In genomic region chr15:48642795-48643194, GRCh38 we compare ENCODE assay signal across 11 cellular contexts. TPM values are rescaled to one million over a fixed set of nuclear protein-coding genes. Genes with fewer than 3 reads are reported as not detected.
DNase-seq lines count a peak whose midpoint lies in the region; ATAC-seq and TF ChIP-seq lines count a peak whose summit lies in the region.
"Had no signal": no experiment of that assay in that cellular context is flagged by ENCODE, and none has a peak within 500 bp of the region (broad histone marks: within the 10 kb centered on the region; RNA-seq: fewer than 3 reads in every experiment).

No MANE protein-coding gene starts in this region.

- H3K4me3 ChIP-seq in adipocyte (ENCODE audit: low read length) (peak overlapping the region; percentile 98), smooth muscle cell (peak overlapping the region; percentile 94)
- H3K4me3 ChIP-seq: lung had no signal

- peak overlapping the region; percentile 98 for H3K4me2 ChIP-seq in smooth muscle cell

- peak overlapping the region; percentile 73 for H3K27ac ChIP-seq in smooth muscle cell (ENCODE audit: low read depth)

- H3K4me1 ChIP-seq in adipocyte (ENCODE audit: control insufficient read depth, insufficient read depth, low read length): peaks cover 51% of the 10 kb centered on the region
- H3K4me1 ChIP-seq in smooth muscle cell (ENCODE audit: low read depth): peaks cover 30% of the 10 kb centered on the region

- TF ChIP-seq CTCF in smooth muscle cell (IDR thresholded peaks at IDR 0.05; ENCODE audit: borderline replicate concordance, insufficient read depth, poor library complexity, severe bottlenecking): no peak

- H2AFZ ChIP-seq in smooth muscle cell (ENCODE audit: low read depth): no peak overlapping the region

- peak; percentile 52 for DNase-seq in EH (ENCODE audit: low read depth)
- peak; percentile 64 for DNase-seq in adipocyte (ENCODE audit: low read depth)
- peak; percentile 25 for DNase-seq in iris pigment epithelial cell (ENCODE audit: low read depth)
- DNase-seq in smooth muscle cell (lab: John Stamatoyannopoulos, UW; ENCODE audit: unreplicated experiment): no peak
- DNase-seq in stimulated activated CD8-positive, alpha-beta memory T cell treated with anti-CD3 and anti-CD28 coated beads, Interleukin-4, amount 100 ng/mL, for 48 hours: no peak
- no peak for DNase-seq in activated CD4-positive, CD25-positive, alpha-beta regulatory T cell (lab: John Stamatoyannopoulos, UW)
- no peak for DNase-seq in SHP77 (lab: John Stamatoyannopoulos, UW)
- DNase-seq: NCI-H1105 had no signal

- H3K27me3 ChIP-seq in adipocyte (replicated peaks; ENCODE audit: control insufficient read depth, insufficient read depth, low read length): no peaks in the 10 kb centered on the region
- no peaks in the 10 kb centered on the region for H3K27me3 ChIP-seq in smooth muscle cell (ENCODE audit: low read depth)

- 14% methylated on average over 1 of the region's 1 CpG for WGBS in smooth muscle cell (ENCODE audit: low lambda C conversion rate)

- H3K36me3 ChIP-seq in adipocyte (ENCODE audit: control insufficient read depth, insufficient read depth, low read length, severe bottlenecking) (peaks cover 36% of the 10 kb centered on the region), smooth muscle cell (ENCODE audit: low read depth) (peaks cover 4% of the 10 kb centered on the region)

- no peak for ATAC-seq in activated CD4-positive, CD25-positive, alpha-beta regulatory T cell treated with anti-CD3 and anti-CD28 coated beads, Interleukin-2, amount 50 U/mL, for 24 hours
- ATAC-seq: activated T-helper 17 cell treated with anti-CD3 and anti-CD28 coated beads, Interleukin-2, amount 50 U/mL, for 72 hours had no signal

- H4K20me1 ChIP-seq in smooth muscle cell (ENCODE audit: low read depth): peaks cover 50% of the 10 kb centered on the region

- H3K9me3 ChIP-seq in adipocyte (ENCODE audit: control insufficient read depth, low read length): no peaks in the 10 kb centered on the region
- H3K9me3 ChIP-seq in smooth muscle cell (replicated peaks; ENCODE audit: low read depth): no peaks in the 10 kb centered on the region

- H3K9ac ChIP-seq in adipocyte (ENCODE audit: low read length) (peak overlapping the region; percentile 98), smooth muscle cell (ENCODE audit: low read depth) (peak overlapping the region; percentile 92)

- no peaks in the 10 kb centered on the region for H3F3A ChIP-seq in smooth muscle cell (ENCODE audit: low read depth)

- H3K79me2 ChIP-seq in smooth muscle cell (ENCODE audit: low read depth): peaks cover 77% of the 10 kb centered on the region

RNA-seq across cellular contexts. Expression of gene FBN1, which starts 2.7 kb away (rescaled TPM):
- 330 and 455 TPM in 2 replicates for total RNA-seq in smooth muscle cell
- polyA plus RNA-seq in smooth muscle cell: 97.3 and 137 TPM in 2 replicates

Comparison
In these comparisons a context has a peak if more than half of its experiments do, and no peak if none do; other contexts are left out.
1. DNase-seq: peak in EH (single experiment), adipocyte (single experiment) and iris pigment epithelial cell (single experiment); none in smooth muscle cell (single experiment), stimulated activated CD8-positive, alpha-beta memory T cell treated with anti-CD3 and anti-CD28 coated beads, Interleukin-4, amount 100 ng/mL, for 48 hours (single experiment), activated CD4-positive, CD25-positive, alpha-beta regulatory T cell (0 of 4) and SHP77 (0 of 2).